ENCODE assay signal across 8 cellular contexts in the genomic region with DNA sequence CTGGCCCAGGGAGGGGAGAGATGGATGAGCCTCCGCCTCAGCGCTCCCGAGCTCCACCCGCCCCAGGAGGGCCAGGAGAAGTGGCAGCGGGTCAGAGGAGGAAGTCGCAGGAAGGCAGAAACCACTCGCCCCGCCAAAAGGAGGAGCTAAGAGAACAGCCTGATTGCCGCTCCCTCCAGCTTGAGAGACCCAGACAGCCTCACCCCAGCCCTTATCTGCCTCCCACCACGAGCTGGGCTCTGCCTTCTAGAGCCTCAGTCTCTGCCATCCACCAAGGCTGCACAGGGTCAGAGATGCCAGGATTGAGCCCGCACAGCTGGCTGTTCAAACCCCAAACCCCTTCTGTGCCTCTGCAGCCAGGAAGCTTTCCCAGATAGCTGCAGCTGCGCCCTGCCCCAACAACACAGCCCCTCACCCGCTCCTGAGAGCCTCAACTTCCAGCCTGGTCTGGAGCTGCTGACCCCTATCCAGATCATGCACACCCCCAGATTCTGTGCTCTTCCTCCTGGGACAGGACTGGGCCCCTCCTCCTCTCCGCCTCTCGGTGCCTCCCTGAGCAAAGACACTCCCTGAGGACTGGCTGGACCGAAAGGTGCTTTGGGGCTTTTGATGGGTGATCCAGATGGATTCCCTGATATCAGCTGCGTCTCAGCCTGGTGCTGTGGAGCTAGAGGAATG. TPM values are rescaled to one million over a fixed set of nuclear protein-coding genes. Genes with fewer than 3 reads are reported as not detected.
DNase-seq lines count a peak whose midpoint lies in the region; FAIRE-seq and TF ChIP-seq lines count a peak whose summit lies in the region.

No MANE protein-coding gene starts in this region.

- H3K9ac ChIP-seq in keratinocyte (ENCODE audit: control insufficient read depth, extremely low read depth, insufficient read depth, low read length) = no peak overlapping the region

- DNase-seq in GM19239 (ENCODE audit: insufficient read length, low spot score) (peak; percentile 83), NCI-H1417 (lab: John Stamatoyannopoulos, UW) (peak; percentile 53 to 83 (median 78)), T-helper 22 cell (ENCODE audit: low read depth) (peak; percentile 49), keratinocyte (ENCODE audit: low read depth, low spot score) (no peak), superior temporal gyrus (ENCODE audit: extremely low spot score) (no peak)
- DNase-seq in stimulated activated CD4-positive, alpha-beta T cell treated with anti-CD3 and anti-CD28 coated beads, Interleukin-2, amount 100 ng/mL, for 4 hours (ENCODE audit: low read depth) = peak; percentile 26

- peaks cover 7% of the 10 kb centered on the region for H3K4me1 Mint-ChIP-seq in brain

- peaks cover 82% of the 10 kb centered on the region for H3K27me3 Mint-ChIP-seq in brain

- H3K9me3 ChIP-seq in keratinocyte (ENCODE audit: control insufficient read depth, low read depth, low read length) = no peaks in the 10 kb centered on the region

- FAIRE-seq in GM19239 (lab: Jason Lieb, UNC) (peak; percentile 99), keratinocyte (lab: Jason Lieb, UNC) (peak; percentile 52)

- H3K9me1 ChIP-seq in keratinocyte (ENCODE audit: control insufficient read depth, extremely low read depth, insufficient read depth, low read length) = no peaks in the 10 kb centered on the region

- TF ChIP-seq CTCF in brain (conservative IDR thresholded peaks at IDR 0.05) (no peak), keratinocyte (optimal IDR thresholded peaks at IDR 0.05 in 1 of 3, IDR thresholded peaks at IDR 0.05 in 1 of 3, conservative IDR thresholded peaks at IDR 0.05 in 1 of 3; ENCODE audit: extremely low read depth in 1 of 3, insufficient read depth in 2 of 3, low read length in 3 of 3) (peak in 1 of 3 experiments; percentile 31)

- H3K27ac Mint-ChIP-seq in brain = no peak overlapping the region

- no peaks in the 10 kb centered on the region for H4K20me1 ChIP-seq in keratinocyte (ENCODE audit: control insufficient read depth, extremely low read depth, insufficient read depth, low read length)

- peak overlapping the region; percentile 90 for H3K4me2 ChIP-seq in keratinocyte (ENCODE audit: control insufficient read depth, extremely low read depth, insufficient read depth, low read depth, low read length)

- H3K79me2 ChIP-seq in ACC112 (ENCODE audit: control insufficient read depth, insufficient read depth, low read length, unreplicated experiment) (no peaks in the 10 kb centered on the region), keratinocyte (ENCODE audit: control insufficient read depth, insufficient read depth, low read length) (no peaks in the 10 kb centered on the region)

- no peaks in the 10 kb centered on the region for H3K36me3 ChIP-seq in ACC112 (ENCODE audit: insufficient read depth, low read length)
- no peaks in the 10 kb centered on the region for H3K36me3 ChIP-seq in keratinocyte (ENCODE audit: control insufficient read depth in 2 of 2, extremely low read depth in 1 of 2, insufficient read depth in 2 of 2, low read length in 2 of 2)

- dilution Hi-C loops in keratinocyte (cut with MboI; ENCODE audit: extremely low pct_ligation_motif_present, low sequenced_read_pairs) = no loop called here

- H3K9me3 Mint-ChIP-seq in brain = peaks cover 0 to 6% (median 0%) of the 10 kb centered on the region in 5 experiments

- H3K27ac ChIP-seq in ACC112 (ENCODE audit: low read depth, low read length) = no peak overlapping the region
- no peak overlapping the region for H3K27ac ChIP-seq in keratinocyte (ENCODE audit: control insufficient read depth, insufficient read depth, low read length)

- H3K36me3 Mint-ChIP-seq in brain = no peaks in the 10 kb centered on the region

- H2AFZ ChIP-seq in ACC112 (ENCODE audit: low read length, unreplicated experiment) (peak overlapping the region; percentile 8), keratinocyte (ENCODE audit: control insufficient read depth, low read length) (peak overlapping the region; percentile 93)

- peak overlapping the region; percentile 69; the same call in 1 of the 2 replicates for H3K4me3 ChIP-seq in ACC112 (ENCODE audit: low read depth, low read length)
- peak overlapping the region; percentile 30 to 69 (median 69) for H3K4me3 ChIP-seq in keratinocyte (ENCODE audit: control insufficient read depth in 2 of 3, extremely low read depth in 1 of 3, insufficient read depth in 2 of 3, low read depth in 1 of 3, low read length in 3 of 3)

- H3K4me3 Mint-ChIP-seq in brain = peak overlapping the region in 3 of 5 experiments; percentile 45 to 70 (median 57)

- H3K4me1 ChIP-seq in ACC112 (ENCODE audit: control insufficient read depth, insufficient read depth, low read length, unreplicated experiment) (no peaks in the 10 kb centered on the region), keratinocyte (ENCODE audit: control insufficient read depth, extremely low read depth, insufficient read depth, low read length) (peaks cover 10% of the 10 kb centered on the region)

- H3K27me3 ChIP-seq in ACC112 (ENCODE audit: insufficient read depth, low read length) (peaks cover 30% of the 10 kb centered on the region), keratinocyte (ENCODE audit: control insufficient read depth, extremely low read depth, insufficient read depth, low read length) (peaks cover 31% of the 10 kb centered on the region)

RNA-seq across cellular contexts. Expression of a gene that starts 1.0 kb away (rescaled TPM):
- polyA plus RNA-seq in brain (ENCODE audit: insufficient read depth, low read depth, low replicate concordance) = 160 TPM
- 0.13 to 0.46 TPM (median 0.21 TPM) in 3 replicates for polyA plus RNA-seq in keratinocyte
- polyA plus RNA-seq in keratinocyte (2011; ENCODE audit: low read depth) = not detected
- polyA plus RNA-seq in keratinocyte (2011; cell fraction: cytosol; rRNA removed) = 0.13 and 0.19 TPM in 2 replicates
- polyA plus RNA-seq in keratinocyte (2011; cell fraction: nucleus; rRNA removed) = 0.43 and 0.53 TPM in 2 replicates
- polyA plus RNA-seq in keratinocyte (2012; ENCODE audit: low replicate concordance) = 0.10 and 0.38 TPM in 2 replicates
- polyA minus RNA-seq in keratinocyte = 0.06 to 0.63 TPM (median 0.16 TPM) in 3 replicates
- polyA minus RNA-seq in keratinocyte (2011; cell fraction: cytosol; rRNA and poly(A)+ RNA removed) = 0.38 TPM
- polyA minus RNA-seq in keratinocyte (2011; cell fraction: nucleus; rRNA and poly(A)+ RNA removed) = 0.21 and 0.23 TPM in 2 replicates

RNA-seq across cellular contexts. Expression of a gene that starts 49.0 kb away (rescaled TPM):
- not detected for polyA plus RNA-seq in brain (ENCODE audit: insufficient read depth, low read depth, low replicate concordance)
- polyA plus RNA-seq in keratinocyte = not detected in 3 replicates
- not detected for polyA plus RNA-seq in keratinocyte (2011; ENCODE audit: low read depth)
- polyA plus RNA-seq in keratinocyte (2011; cell fraction: cytosol; rRNA removed) = not detected in 2 replicates
- polyA plus RNA-seq in keratinocyte (2011; cell fraction: nucleus; rRNA removed) = not detected in 2 replicates
- not detected in 2 replicates for polyA plus RNA-seq in keratinocyte (2012; ENCODE audit: low replicate concordance)
- not detected in 3 replicates for polyA minus RNA-seq in keratinocyte
- polyA minus RNA-seq in keratinocyte (2011; cell fraction: cytosol; rRNA and poly(A)+ RNA removed) = not detected
- polyA minus RNA-seq in keratinocyte (2011; cell fraction: nucleus; rRNA and poly(A)+ RNA removed) = not detected in 2 replicates

Comparison
In these comparisons a context has a peak if more than half of its experiments do, and no peak if none do; other contexts are left out.
1. DNase-seq: peak in GM19239 (single experiment), NCI-H1417 (3 of 3), T-helper 22 cell (single experiment) and stimulated activated CD4-positive, alpha-beta T cell treated with anti-CD3 and anti-CD28 coated beads, Interleukin-2, amount 100 ng/mL, for 4 hours (single experiment); none in keratinocyte (single experiment) and superior temporal gyrus (single experiment).
2. RNA of a gene that starts 1.0 kb away (polyA plus RNA-seq): 160 TPM in brain (single experiment); 0.10 to 0.53 TPM in keratinocyte; every median in the first group is over 100 times any median in the second.